ENCODE assay signal across 14 cellular contexts in the genomic region with DNA sequence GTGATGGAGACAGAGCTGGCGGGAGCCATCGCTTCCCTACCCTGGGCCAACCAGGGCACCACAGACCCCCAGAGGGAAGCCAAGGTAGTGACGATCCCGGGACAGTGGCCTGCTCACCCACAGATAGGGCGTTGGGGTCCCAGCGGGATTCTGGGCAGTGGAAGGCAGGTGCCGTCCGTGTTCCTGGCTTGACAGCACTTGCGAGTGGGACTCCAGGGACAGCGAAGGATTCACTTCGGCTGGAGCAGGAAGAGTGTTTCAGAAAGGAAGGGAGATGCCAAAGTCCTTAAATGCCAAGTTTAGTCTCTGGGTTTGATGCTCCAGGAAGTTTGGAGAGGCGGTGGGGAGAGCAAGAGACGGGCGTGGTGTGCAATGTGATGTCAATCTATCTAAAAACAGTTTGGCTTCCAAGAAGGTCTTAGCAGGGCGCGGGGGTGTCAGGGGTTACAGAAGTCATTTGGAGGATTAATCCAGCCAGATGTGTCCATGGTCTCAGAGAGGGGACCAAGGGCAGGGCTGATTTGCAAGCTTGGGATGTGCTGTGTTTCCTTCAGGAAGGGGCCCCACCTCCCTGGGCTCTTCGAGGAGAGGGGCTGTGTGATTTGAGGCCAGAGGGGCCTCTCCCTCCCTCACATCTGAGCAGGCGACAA.
DNase-seq lines count a peak whose midpoint lies in the region; ATAC-seq and TF ChIP-seq lines count a peak whose summit lies in the region.
"Had no signal": no experiment of that assay in that cellular context is flagged by ENCODE, and none has a peak within 500 bp of the region (broad histone marks: within the 10 kb centered on the region; RNA-seq: fewer than 3 reads in every experiment).

No MANE protein-coding gene starts in this region.

- H3K9me1 ChIP-seq in IMR-90 (ENCODE audit: insufficient read depth, low read length): no peaks in the 10 kb centered on the region

- no peaks in the 10 kb centered on the region for H3F3A ChIP-seq in GM23248 (ENCODE audit: insufficient read depth)

- no peak overlapping the region for H4K91ac ChIP-seq in IMR-90 (ENCODE audit: insufficient read depth, low read depth, low read length)

- no peaks in the 10 kb centered on the region for H3K9me2 ChIP-seq in GM23248 (ENCODE audit: insufficient read depth)

- H3K27me3 Mint-ChIP-seq in CD14-positive monocyte (ENCODE audit: low read depth in 3 of 3) (peaks cover 8 to 25% (median 24%) of the 10 kb centered on the region in 3 donors), brain (peaks cover 8% of the 10 kb centered on the region), WTC11 (ENCODE audit: low read depth) (peaks cover 14% of the 10 kb centered on the region)
- H3K27me3 Mint-ChIP-seq: activated CD4-positive, alpha-beta T cell treated with anti-CD3 and anti-CD28 coated beads for 36 hours had no signal

- peaks cover 24% of the 10 kb centered on the region for H3K4me1 Mint-ChIP-seq in CD14-positive monocyte
- H3K4me1 Mint-ChIP-seq in brain: peaks cover 41% of the 10 kb centered on the region
- peaks cover 3% of the 10 kb centered on the region; the same call in 1 of the 2 replicates for H3K4me1 Mint-ChIP-seq in WTC11

- H3K4ac ChIP-seq in IMR-90 (ENCODE audit: low read depth, low read length): no peak overlapping the region

- H3K4me3 ChIP-seq in IMR-90 (ENCODE audit: insufficient read depth, low read depth, low read length): no peak overlapping the region
- no peak overlapping the region for H3K4me3 ChIP-seq in osteoblast (ENCODE audit: insufficient read depth, low read length)
- H3K4me3 ChIP-seq in GM23248: no peak overlapping the region
- H3K4me3 ChIP-seq in thyroid gland (replicated peaks in 1 of 3): no peak overlapping the region
- H3K4me3 ChIP-seq: dorsolateral prefrontal cortex, sigmoid colon, tibial nerve had no signal

- no peak overlapping the region for H3K56ac ChIP-seq in IMR-90 (ENCODE audit: extremely low read depth, insufficient read depth, low read length)

- H3K9me3 ChIP-seq in IMR-90 (ENCODE audit: control insufficient read depth, insufficient read depth, low read length): no peaks in the 10 kb centered on the region
- no peaks in the 10 kb centered on the region for H3K9me3 ChIP-seq in osteoblast (ENCODE audit: low read depth, low read length)
- no peaks in the 10 kb centered on the region for H3K9me3 ChIP-seq in GM23248 (ENCODE audit: low read depth)
- H3K9me3 ChIP-seq in thyroid gland: no peaks in the 10 kb centered on the region
- H3K9me3 ChIP-seq: sigmoid colon, tibial nerve had no signal

- no peak overlapping the region for H3K9ac ChIP-seq in IMR-90 (ENCODE audit: low read depth, low read length)
- H3K9ac ChIP-seq in GM23248: no peak overlapping the region

- H3K14ac ChIP-seq in IMR-90 (replicated peaks; ENCODE audit: low read depth, low read length): no peak overlapping the region

- H2BK5ac ChIP-seq in IMR-90 (ENCODE audit: low read depth, low read length, poor library complexity, severe bottlenecking): no peak overlapping the region

- H3K9me3 Mint-ChIP-seq in CD14-positive monocyte: peaks cover 0 to 2% (median 0%) of the 10 kb centered on the region in 7 donors
- H3K9me3 Mint-ChIP-seq in brain: peaks cover 0 to 4% (median 0%) of the 10 kb centered on the region in 5 experiments
- no peaks in the 10 kb centered on the region for H3K9me3 Mint-ChIP-seq in WTC11

- no peak for ATAC-seq in IMR-90 (ENCODE audit: low read depth)
- ATAC-seq in WTC11: no peak
- ATAC-seq: activated CD4-positive, alpha-beta T cell treated with anti-CD3 and anti-CD28 coated beads for 36 hours; left colon had no signal

- TF ChIP-seq CTCF in CD14-positive monocyte (IDR thresholded peaks at IDR 0.05) (peak; percentile 76), IMR-90 (conservative IDR thresholded peaks at IDR 0.05; ENCODE audit: low read depth, low read length) (no peak), brain (conservative IDR thresholded peaks at IDR 0.05) (peak; percentile 44 to 67), osteoblast (IDR thresholded peaks at IDR 0.05; ENCODE audit: extremely low read depth, low read depth, low read length) (peak; percentile 29), WTC11 (IDR thresholded peaks at IDR 0.05) (no peak), thyroid gland (IDR thresholded peaks at IDR 0.05) (peak in 1 of 6 experiments; percentile 18)

- no TSS peak for BruUV-seq in IMR-90 (replicated peaks; lab: Mats Ljungman, UMichigan)

- no peaks in the 10 kb centered on the region for H3K79me1 ChIP-seq in IMR-90 (ENCODE audit: low read depth in 1 of 2, low read length in 2 of 2)

- H4K20me1 ChIP-seq in IMR-90 (ENCODE audit: insufficient read depth, low read length): peaks cover 3% of the 10 kb centered on the region
- H4K20me1 ChIP-seq in osteoblast (ENCODE audit: insufficient read depth, low read length): peaks cover 4% of the 10 kb centered on the region
- H4K20me1 ChIP-seq in GM23248 (ENCODE audit: insufficient read depth): no peaks in the 10 kb centered on the region

- dilution Hi-C loops in IMR-90 (cut with HindIII; ENCODE audit: low sequenced_read_pairs, unreplicated experiment): no loop called here

- H2AFZ ChIP-seq in IMR-90 (replicated peaks; ENCODE audit: low read length, poor library complexity) (no peak overlapping the region), osteoblast (ENCODE audit: low read length) (no peak overlapping the region), GM23248 (no peak overlapping the region)

- 40% methylated on average over 5 of the region's 18 CpGs; no CpG with 5 or more reads in 1 of the 2 experiments for WGBS in IMR-90 (ENCODE audit: extremely low coverage in 2 of 2, insufficient read length in 1 of 2), 2 experiments
- 14 to 15% methylated on average over 18 of the region's 18 CpGs for WGBS in GM23248 (ENCODE audit: low coverage in 1 of 2, low lambda C conversion rate in 2 of 2, missing lambda C conversion rate in 2 of 2), 2 experiments
- 47 to 54% methylated on average over 15 to 17 of the region's 18 CpGs for WGBS in thyroid gland, 2 donors

- H3K36me3 Mint-ChIP-seq in CD14-positive monocyte: no peaks in the 10 kb centered on the region
- H3K36me3 Mint-ChIP-seq in brain: no peaks in the 10 kb centered on the region
- H3K36me3 Mint-ChIP-seq in WTC11: no peaks in the 10 kb centered on the region

- H3K4me3 Mint-ChIP-seq in CD14-positive monocyte: peak overlapping the region in 1 of 2 donors; percentile 4
- H3K4me3 Mint-ChIP-seq in brain: peak overlapping the region in 1 of 5 experiments; percentile 41
- H3K4me3 Mint-ChIP-seq in WTC11: no peak overlapping the region
- H3K4me3 Mint-ChIP-seq: activated CD4-positive, alpha-beta T cell treated with anti-CD3 and anti-CD28 coated beads for 36 hours had no signal

- H3K4me2 ChIP-seq in IMR-90 (ENCODE audit: low read depth, low read length) (no peak overlapping the region), osteoblast (ENCODE audit: insufficient read depth, low read length) (no peak overlapping the region), GM23248 (ENCODE audit: unreplicated experiment) (no peak overlapping the region)

- no peak for TF ChIP-seq RAD21 in IMR-90 (IDR thresholded peaks at IDR 0.05; ENCODE audit: low read length)

- no peak overlapping the region for H3K23ac ChIP-seq in IMR-90 (ENCODE audit: low read depth, low read length)

- no peaks in the 10 kb centered on the region for H3K79me2 ChIP-seq in osteoblast (ENCODE audit: insufficient read depth, low read length)
- no peaks in the 10 kb centered on the region for H3K79me2 ChIP-seq in GM23248 (ENCODE audit: insufficient read depth)

- H2AK5ac ChIP-seq in IMR-90 (ENCODE audit: low read depth, low read length): no peak overlapping the region

- POLR2A ChIA-PET in IMR-90 (lab: Charles Lee; ENCODE audit: unreplicated experiment) (no interaction called here), WTC11 (lab: Charles Lee) (no interaction called here)

- no peak overlapping the region for H2BK15ac ChIP-seq in IMR-90 (ENCODE audit: low read depth, low read length)

- no peak overlapping the region for H2BK120ac ChIP-seq in IMR-90 (ENCODE audit: low read depth, low read length)

- TF ChIP-seq POLR2A in IMR-90 (IDR thresholded peaks at IDR 0.05; ENCODE audit: low read depth, low read length) (no peak), thyroid gland (IDR thresholded peaks at IDR 0.05) (no peak)

- CTCF ChIA-PET in IMR-90 (lab: Yijun Ruan, JAX): interaction anchor here (0.6 to 1.2 kb wide), 12 partner anchors 10 to 778 kb away, joined by 3 to 11 read pairs (median 4); partner anchors contain the start of gene NTNG2
- CTCF ChIA-PET in WTC11 (lab: Charles Lee): interaction anchor here (0.6 to 10.1 kb wide), 73 partner anchors 10 to 781 kb away, joined by 3 to 343 read pairs (median 5); partner anchors contain the start of genes MED27 and NTNG2

- no peak overlapping the region for H3K27ac ChIP-seq in IMR-90 (ENCODE audit: insufficient read depth, low read length)
- no peak overlapping the region for H3K27ac ChIP-seq in osteoblast (ENCODE audit: low read depth, low read length)
- H3K27ac ChIP-seq in GM23248: no peak overlapping the region
- no peak overlapping the region for H3K27ac ChIP-seq in thyroid gland
- H3K27ac ChIP-seq: epithelial cell of prostate, sigmoid colon, tibial nerve had no signal

- no peak overlapping the region for H4K8ac ChIP-seq in IMR-90 (ENCODE audit: low read depth in 2 of 2, low read length in 2 of 2)

- H3K27me3 ChIP-seq in IMR-90 (ENCODE audit: control insufficient read depth, insufficient read depth, low read length) (peaks cover 58% of the 10 kb centered on the region), osteoblast (ENCODE audit: insufficient read depth, low read length) (peaks cover 47% of the 10 kb centered on the region), GM23248 (replicated peaks; ENCODE audit: insufficient read depth) (peaks cover 44% of the 10 kb centered on the region), thyroid gland (no peaks in the 10 kb centered on the region)
- H3K27me3 ChIP-seq: dorsolateral prefrontal cortex had no signal

- in situ Hi-C loops in IMR-90 (cut with MboI; ENCODE audit: low sequenced_read_pairs) (no loop called here), GM23248 (cut with MboI) (loop anchor here (25.0 kb wide), 1 partner anchor 101 kb away; no protein-coding TSS in a partner anchor)

- no peak overlapping the region for H4K5ac ChIP-seq in IMR-90 (ENCODE audit: low read depth, low read length)

- H2AK9ac ChIP-seq in IMR-90 (replicated peaks; ENCODE audit: low read depth, low read length, poor library complexity): peak overlapping the region; percentile 36

- H3K4me1 ChIP-seq in IMR-90 (ENCODE audit: control insufficient read depth, insufficient read depth, low read length) (peaks cover 3% of the 10 kb centered on the region; the same call in 1 of the 2 replicates), osteoblast (ENCODE audit: insufficient read depth, low read length) (peaks cover 3% of the 10 kb centered on the region), GM23248 (ENCODE audit: insufficient read depth) (no peaks in the 10 kb centered on the region), thyroid gland (peaks cover 6 to 13% of the 10 kb centered on the region in 2 donors)

- DNase-seq in CD14-positive monocyte (ENCODE audit: low spot score): no peak
- no peak for DNase-seq in IMR-90
- peak; percentile 54 for DNase-seq in osteoblast (ENCODE audit: insufficient read length, low spot score, missing footprints)
- no peak for DNase-seq in GM23248
- no peak for DNase-seq in WTC11 (ENCODE audit: low spot score)
- no peak for DNase-seq in NCI-H128 (lab: John Stamatoyannopoulos, UW; ENCODE audit: unreplicated experiment)
- DNase-seq in thyroid gland: no peak

- no peak overlapping the region for H3K27ac Mint-ChIP-seq in CD14-positive monocyte
- peak overlapping the region in 4 of 5 experiments; percentile 21 to 71 (median 32) for H3K27ac Mint-ChIP-seq in brain
- no peak overlapping the region for H3K27ac Mint-ChIP-seq in WTC11
- H3K27ac Mint-ChIP-seq: activated CD4-positive, alpha-beta T cell treated with anti-CD3 and anti-CD28 coated beads for 36 hours had no signal

- intact Hi-C loops in CD14-positive monocyte (cut with micrococcal nuclease) (loop anchor here (1.0 to 2.0 kb wide), 2 partner anchors 66 to 68 kb away; no protein-coding TSS in a partner anchor), IMR-90 (cut with micrococcal nuclease) (loop anchor here (1.0 kb wide), 2 partner anchors 67 to 474 kb away; no protein-coding TSS in a partner anchor), thyroid gland (cut with DNase I) (loop anchor here (5.0 kb wide), 1 partner anchor 474 kb away; no protein-coding TSS in a partner anchor)

- H3K18ac ChIP-seq in IMR-90 (ENCODE audit: low read depth, low read length): no peak overlapping the region

- H2BK20ac ChIP-seq in IMR-90 (ENCODE audit: low read depth, low read length): no peak overlapping the region

- H3K36me3 ChIP-seq in IMR-90 (ENCODE audit: control insufficient read depth, insufficient read depth, low read length) (no peaks in the 10 kb centered on the region), osteoblast (ENCODE audit: insufficient read depth, low read length) (no peaks in the 10 kb centered on the region), GM23248 (ENCODE audit: low read depth) (no peaks in the 10 kb centered on the region), thyroid gland (no peaks in the 10 kb centered on the region)
- H3K36me3 ChIP-seq: sigmoid colon, tibial nerve had no signal

Comparison
In these comparisons a context has a peak if more than half of its experiments do, and no peak if none do; other contexts are left out.
1. H3K27ac Mint-ChIP-seq: peak in brain (4 of 5); none in CD14-positive monocyte (0 of 7) and WTC11 (single experiment).
2. CTCF ChIP-seq: peak in CD14-positive monocyte (single experiment), brain (2 of 2) and osteoblast (single experiment); none in IMR-90 (single experiment) and WTC11 (single experiment).